In genomic region chr19:3637621-3638020, GRCh38 we compare ENCODE assay signal across 37 cellular contexts. TPM values are rescaled to one million over a fixed set of nuclear protein-coding genes. Genes with fewer than 3 reads are reported as not detected.
"Had no signal": no experiment of that assay in that cellular context is flagged by ENCODE, and none has a peak within 500 bp of the region (broad histone marks: within the 10 kb centered on the region; RNA-seq: fewer than 3 reads in every experiment).

No MANE protein-coding gene starts in this region.

- H3K36me3 ChIP-seq: MG63 had no signal

- H3K27me3 ChIP-seq: MG63 had no signal

- DNase-seq: Karpas-422, Kasumi-1, MG63, MM.1S, MV-4-11, NCI-H1048, NCI-H1092, NCI-H1092 treated with DMSO at 0.1 percent for 48 hours, NCI-H1105, NCI-H1105 treated with DMSO at 0.1 percent for 48 hours, NCI-H1417, NCI-H1417 treated with DMSO at 0.1 percent for 48 hours, NCI-H1436, NCI-H1436 treated with DMSO at 0.1 percent for 48 hours, NCI-H146, NCI-H1694, NCI-H1694 treated with DMSO at 0.1 percent for 48 hours, NCI-H187, NCI-H187 treated with DMSO at 0.1 percent for 48 hours, NCI-H1930, NCI-H2029, NCI-H2029 treated with DMSO at 0.1 percent for 48 hours, NCI-H2081, NCI-H2081 treated with DMSO at 0.1 percent for 48 hours, NCI-H2107, NCI-H2171, NCI-H2171 treated with DMSO at 0.1 percent for 48 hours, NCI-H2227 treated with DMSO at 0.1 percent for 48 hours, NCI-H226, NCI-H345, NCI-H446, NCI-H446 treated with DMSO at 0.1 percent for 48 hours, NCI-H510A, NCI-H510A treated with DMSO at 0.1 percent for 48 hours, NCI-H524 had no signal

- H3K4me3 ChIP-seq: MG63 had no signal

- H3K9me3 ChIP-seq: MG63 had no signal

RNA-seq across cellular contexts. Expression of gene TBXA2R, which starts 30.9 kb away (rescaled TPM):
- total RNA-seq: MCF 10A had no signal

RNA-seq across cellular contexts. Expression of gene GIPC3, which starts 52.3 kb away (rescaled TPM):
- total RNA-seq: M059J, MCF 10A had no signal
